Comparison of ENCODE assay signal across 19 cellular contexts in the genomic region with DNA sequence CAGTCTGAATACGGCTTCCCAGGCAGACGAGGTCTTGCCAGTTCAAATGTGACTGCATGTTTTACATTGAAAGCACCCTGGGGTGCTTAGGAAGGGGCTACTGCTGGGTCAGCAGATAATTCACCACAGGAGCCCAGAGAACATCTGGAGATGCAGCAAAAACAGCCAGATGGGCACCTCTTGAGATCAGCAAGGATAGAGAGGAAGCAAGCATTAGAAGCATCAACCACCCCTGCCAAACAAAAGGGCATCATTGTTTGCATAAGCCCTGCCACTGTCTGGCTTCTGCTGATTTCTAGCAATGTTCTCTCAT.
"Had no signal": no experiment of that assay in that cellular context is flagged by ENCODE, and none has a peak within 500 bp of the region (broad histone marks: within the 10 kb centered on the region; RNA-seq: fewer than 3 reads in every experiment).

No MANE protein-coding gene starts in this region.

- H3K36me3 Mint-ChIP-seq: activated naive CD8-positive, alpha-beta T cell; naive B cell had no signal

- H3K4me1 Mint-ChIP-seq: activated T-helper 17 cell treated with anti-CD3 and anti-CD28 coated beads, Interleukin-2, amount 50 U/mL, for 72 hours had no signal

- H3K4me1 ChIP-seq: adrenal gland, ascending aorta, prostate gland had no signal

- H3K9me3 ChIP-seq: adrenal gland, ascending aorta, prostate gland, spleen, thyroid gland had no signal

- H3K4me3 ChIP-seq: adrenal gland, ascending aorta, prostate gland, spleen, thyroid gland had no signal

- H3K27ac ChIP-seq: adrenal gland, ascending aorta, brain microvascular endothelial cell, prostate gland, thyroid gland had no signal

- H3K9me3 Mint-ChIP-seq: activated T-helper 17 cell treated with anti-CD3 and anti-CD28 coated beads, Interleukin-2, amount 50 U/mL, for 72 hours had no signal

- H3K27ac Mint-ChIP-seq: activated naive CD8-positive, alpha-beta T cell; activated T-helper 17 cell treated with anti-CD3 and anti-CD28 coated beads, Interleukin-2, amount 50 U/mL, for 72 hours; dendritic cell treated with granulocyte-macrophage colony-stimulating factor and Interleukin-4, amounts not matched to agents 40 ng/mL and 50 ng/mL, for 4 days had no signal

- H3K4me3 Mint-ChIP-seq: activated naive CD8-positive, alpha-beta T cell; activated T-helper 17 cell treated with anti-CD3 and anti-CD28 coated beads, Interleukin-2, amount 50 U/mL, for 72 hours; dendritic cell treated with granulocyte-macrophage colony-stimulating factor and Interleukin-4, amounts not matched to agents 40 ng/mL and 50 ng/mL, for 4 days; naive B cell had no signal

- H3K36me3 ChIP-seq: adrenal gland, ascending aorta, brain microvascular endothelial cell, prostate gland, spleen, thyroid gland had no signal

- DNase-seq: activated T-cell treated with anti-CD3 and anti-CD28 coated beads, Interleukin-2, amount 50 U/mL, for 1 hour; brain microvascular endothelial cell; caudate nucleus; effector CD4-positive, alpha-beta T cell; foreskin fibroblast; left colon; mesendoderm; naive B cell; spleen; stimulated activated CD4-positive, alpha-beta T cell treated with anti-CD3 and anti-CD28 coated beads, Interleukin-4, amount 100 ng/mL, for 24 hours; stimulated activated naive CD4-positive, alpha-beta T cell treated with Interleukin-2 at 50 U/mL for 16 hours; T-helper 9 cell; thyroid gland had no signal

- H3K27me3 ChIP-seq: adrenal gland, ascending aorta, brain microvascular endothelial cell, thyroid gland had no signal
